In the genomic region with DNA sequence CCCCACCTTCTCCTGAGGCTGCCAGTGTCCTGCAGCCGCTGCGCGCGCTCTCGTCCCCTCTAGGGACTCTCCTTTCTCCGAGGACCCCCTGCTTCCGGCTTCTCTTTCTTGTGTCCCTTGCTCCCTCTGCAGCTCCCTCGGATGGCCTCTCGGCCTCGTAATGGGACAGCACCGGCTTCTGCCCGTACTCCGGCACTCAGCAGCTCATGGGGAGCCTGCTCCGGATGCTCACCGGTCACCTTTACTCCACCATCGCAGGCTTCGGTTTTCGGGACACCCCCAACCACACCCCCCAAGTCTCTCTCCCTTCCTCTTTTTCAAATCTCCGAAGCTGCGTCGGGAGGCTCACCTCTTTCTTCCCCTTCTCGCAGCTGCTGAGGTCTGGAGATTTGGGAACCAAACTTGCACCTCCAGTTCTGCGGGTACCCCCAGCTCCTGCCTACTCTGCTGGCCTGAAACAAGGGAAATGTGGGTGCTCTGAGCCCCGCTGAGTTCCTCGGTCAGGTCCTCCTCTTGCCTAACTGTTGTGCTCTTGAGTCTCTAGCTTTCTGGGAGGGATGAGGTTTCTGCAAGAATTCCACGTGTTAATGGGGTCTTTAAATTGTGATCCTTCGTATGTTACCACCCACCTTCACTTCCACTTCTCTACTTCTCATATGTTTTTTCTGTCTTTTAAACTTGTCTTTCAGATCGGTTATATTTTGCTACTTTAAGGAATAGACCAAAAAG, we compare ENCODE assay signal across 8 cellular contexts. TPM values are rescaled to one million over a fixed set of nuclear protein-coding genes. Genes with fewer than 3 reads are reported as not detected.
DNase-seq lines count a peak whose midpoint lies in the region; ATAC-seq, FAIRE-seq and TF ChIP-seq lines count a peak whose summit lies in the region.

No MANE protein-coding gene starts in this region.

- FAIRE-seq in HTR-8/SVneo (lab: Jason Lieb, UNC) (no peak), bronchial epithelial cell (lab: Jason Lieb, UNC) (no peak)

- POLR2A ChIA-PET in BJ (lab: Charles Lee), result no interaction called here

- H3K27me3 ChIP-seq in BJ (ENCODE audit: control insufficient read depth, insufficient read depth, low read length), result no peaks in the 10 kb centered on the region
- no peaks in the 10 kb centered on the region for H3K27me3 ChIP-seq in bronchial epithelial cell (ENCODE audit: control insufficient read depth, insufficient read depth, low read length)

- H3K4me3 ChIP-seq in BJ (ENCODE audit: low read depth, low read length), result peak overlapping the region; percentile 90
- peak overlapping the region; percentile 60 for H3K4me3 ChIP-seq in bronchial epithelial cell (ENCODE audit: low read depth, low read length)

- peak; percentile 13 for ATAC-seq in GM19397 (IDR thresholded peaks at IDR 0.05; ENCODE audit: unreplicated experiment)

- TF ChIP-seq CTCF in BJ (IDR thresholded peaks at IDR 0.05; ENCODE audit: insufficient read depth, low read depth, low read length) (no peak), bronchial epithelial cell (IDR thresholded peaks at IDR 0.05; ENCODE audit: insufficient read depth, low read length, severe bottlenecking) (no peak)

- CTCF ChIA-PET in BJ (lab: Yijun Ruan, JAX), result interaction anchor here (0.6 to 1.6 kb wide), 5 partner anchors 38 to 667 kb away, joined by 3 to 4 read pairs (median 3); no protein-coding TSS in a partner anchor

- DNase-seq in BJ (ENCODE audit: low read depth) (no peak), HTR-8/SVneo (ENCODE audit: insufficient read length, low spot score) (peak; percentile 15), T-helper 1 cell (peak in 4 of 5 donors; percentile 15 to 38 (median 18)), bronchial epithelial cell (ENCODE audit: low read depth) (no peak), kidney tubule cell (ENCODE audit: low spot score) (peak; percentile 28), DMS114 treated with DMSO at 0.1 percent for 48 hours (lab: John Stamatoyannopoulos, UW; ENCODE audit: unreplicated experiment) (no peak)
- DNase-seq in stimulated activated CD4-positive, alpha-beta T cell treated with anti-CD3 and anti-CD28 coated beads, TNF-alpha, amount 100 ng/mL, for 24 hours (ENCODE audit: low read depth in 3 of 3), result peak; percentile 5 to 40 (median 15)

- no peaks in the 10 kb centered on the region for H3K36me3 ChIP-seq in BJ (ENCODE audit: control insufficient read depth, insufficient read depth, low read length)
- H3K36me3 ChIP-seq in bronchial epithelial cell (ENCODE audit: control insufficient read depth, insufficient read depth, low read length), result no peaks in the 10 kb centered on the region

RNA-seq across cellular contexts. Expression of a gene that starts 0.9 kb away (rescaled TPM):
- 1.6 and 2.7 TPM in 2 replicates for polyA plus RNA-seq in BJ (2011; rRNA removed)
- 2.1 and 4.1 TPM in 2 replicates for polyA minus RNA-seq in BJ (2011; rRNA and poly(A)+ RNA removed)
- total RNA-seq in bronchial epithelial cell, result 0.79 and 1.0 TPM in 2 replicates

Comparison
In these comparisons a context has a peak if more than half of its experiments do, and no peak if none do; other contexts are left out.
1. DNase-seq: peak in HTR-8/SVneo (single experiment), T-helper 1 cell (4 of 5), kidney tubule cell (single experiment) and stimulated activated CD4-positive, alpha-beta T cell treated with anti-CD3 and anti-CD28 coated beads, TNF-alpha, amount 100 ng/mL, for 24 hours (3 of 3); none in BJ (single experiment), bronchial epithelial cell (single experiment) and DMS114 treated with DMSO at 0.1 percent for 48 hours (single experiment).